In the genomic region with DNA sequence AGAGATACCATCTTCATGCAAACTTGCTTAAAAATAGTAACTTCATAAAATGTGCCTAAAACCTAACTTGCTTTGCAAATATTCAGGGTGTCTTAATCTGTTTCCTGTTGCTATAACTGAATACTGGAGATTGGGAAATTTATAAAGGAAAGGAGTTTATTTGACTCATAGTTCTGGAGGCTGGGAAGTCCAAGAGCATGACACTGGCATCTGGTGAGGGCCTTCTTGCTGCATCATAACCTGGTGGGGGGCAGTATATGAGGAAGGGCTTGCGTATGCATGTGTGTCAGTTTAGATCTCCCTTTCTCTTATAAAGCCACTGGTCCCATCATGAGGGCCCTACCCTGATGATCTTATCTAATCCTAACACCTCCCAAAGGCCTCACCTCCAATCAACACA, we compare ENCODE assay signal across 31 cellular contexts.
"Had no signal": no experiment of that assay in that cellular context is flagged by ENCODE, and none has a peak within 500 bp of the region (broad histone marks: within the 10 kb centered on the region; RNA-seq: fewer than 3 reads in every experiment).

No MANE protein-coding gene starts in this region.

- H3K4me3 ChIP-seq: neural progenitor cell, ovary, psoas muscle, skin epidermis, smooth muscle cell, spleen, suprapubic skin, testis, tibial artery, transverse colon, upper lobe of right lung, uterus had no signal

- H3K9ac ChIP-seq: neural progenitor cell, parathyroid adenoma had no signal

- H3K27me3 Mint-ChIP-seq: progenitor cell of endocrine pancreas; stimulated activated memory B cell treated with anti-CD40 and anti-IgM and Interleukin-4, amounts not matched to agents 10 μg/mL and 1 μg/mL and 100 μg/mL, for 72 hours had no signal

- ATAC-seq: natural killer cell; psoas muscle; right cardiac atrium; sciatic nerve; stimulated activated memory B cell treated with anti-CD40 and anti-IgM and Interleukin-4, amounts not matched to agents 10 μg/mL and 1 μg/mL and 100 μg/mL, for 72 hours; stimulated activated naive CD8-positive, alpha-beta T cell treated with anti-CD3 and anti-CD28 coated beads, Interleukin-15, amount 100 ng/mL, for 72 hours; stimulated activated naive CD8-positive, alpha-beta T cell treated with anti-CD3 and anti-CD28 coated beads, Interleukin-15, Interleukin-2, amounts not matched to agents 100 U/mL and 50 U/mL, for 24 hours; upper lobe of right lung had no signal

- H3K27ac Mint-ChIP-seq: natural killer cell; nephron; neural progenitor cell; progenitor cell of endocrine pancreas; stimulated activated memory B cell treated with anti-CD40 and anti-IgM and Interleukin-4, amounts not matched to agents 10 μg/mL and 1 μg/mL and 100 μg/mL, for 72 hours; stimulated activated naive CD8-positive, alpha-beta T cell treated with anti-CD3 and anti-CD28 coated beads, Interleukin-15, amount 100 ng/mL, for 72 hours; type B pancreatic cell had no signal

- H3K4me3 Mint-ChIP-seq: natural killer cell; nephron; neural progenitor cell; stimulated activated memory B cell treated with anti-CD40 and anti-IgM and Interleukin-4, amounts not matched to agents 10 μg/mL and 1 μg/mL and 100 μg/mL, for 72 hours; stimulated activated naive CD8-positive, alpha-beta T cell treated with anti-CD3 and anti-CD28 coated beads, Interleukin-15, amount 100 ng/mL, for 72 hours; type B pancreatic cell had no signal

- H3K36me3 ChIP-seq: neural progenitor cell, ovary, spleen, suprapubic skin, tibial artery, transverse colon, upper lobe of right lung, uterus had no signal

- H3K36me3 Mint-ChIP-seq: neural progenitor cell; stimulated activated memory B cell treated with anti-CD40 and anti-IgM and Interleukin-4, amounts not matched to agents 10 μg/mL and 1 μg/mL and 100 μg/mL, for 72 hours; type B pancreatic cell had no signal

- H3K27ac ChIP-seq: neural progenitor cell, ovary, parathyroid adenoma, psoas muscle, skin epidermis, spleen, suprapubic skin, testis, tibial artery, transverse colon, upper lobe of right lung, uterus had no signal

- H3K4me1 ChIP-seq: neural progenitor cell, parathyroid adenoma, psoas muscle, suprapubic skin, testis, tibial artery, transverse colon, upper lobe of right lung, uterus had no signal

- DNase-seq: natural killer cell; occipital lobe; ovary; posterior cingulate gyrus; psoas muscle; right cardiac atrium; spleen; stimulated activated CD4-positive, alpha-beta T cell treated with anti-CD3 and anti-CD28 coated beads, Interleukin-12 subunit alpha, Interleukin-12 subunit beta, amount 100 ng/mL, for 4 hours; stimulated activated CD4-positive, alpha-beta T cell treated with anti-CD3 and anti-CD28 coated beads, Interleukin-1b, Interleukin-23, amount 100 ng/mL, for 48 hours; stimulated activated CD4-positive, alpha-beta T cell treated with anti-CD3 and anti-CD28 coated beads, Interleukin-4, amount 100 ng/mL, for 1 hour; stimulated activated CD4-positive, alpha-beta T cell treated with anti-CD3 and anti-CD28 coated beads, Interleukin-4, amount 100 ng/mL, for 4 hours; stimulated activated CD8-positive, alpha-beta memory T cell treated with anti-CD3 and anti-CD28 coated beads, Interleukin-4, amount 100 ng/mL, for 48 hours; stimulated activated naive CD4-positive, alpha-beta T cell; stimulated activated naive CD8-positive, alpha-beta T cell treated with anti-CD3 and anti-CD28 coated beads, Interleukin-15, amount 100 ng/mL, for 72 hours; stimulated activated naive CD8-positive, alpha-beta T cell treated with anti-CD3 and anti-CD28 coated beads, Interleukin-15, Interleukin-2, amounts not matched to agents 100 U/mL and 50 U/mL, for 24 hours; substantia nigra; testis; tibial artery; transverse colon; upper lobe of right lung; uterus had no signal

- H3K79me2 ChIP-seq: parathyroid adenoma had no signal

- H2AFZ ChIP-seq: neural progenitor cell, parathyroid adenoma had no signal

- H3K27me3 ChIP-seq: neural progenitor cell, ovary, spleen, suprapubic skin, testis, tibial artery, transverse colon, upper lobe of right lung, uterus had no signal

- H3K4me2 ChIP-seq: neural progenitor cell, smooth muscle cell had no signal

- H3K4me1 Mint-ChIP-seq: natural killer cell; nephron; neural progenitor cell; stimulated activated memory B cell treated with anti-CD40 and anti-IgM and Interleukin-4, amounts not matched to agents 10 μg/mL and 1 μg/mL and 100 μg/mL, for 72 hours; stimulated activated naive CD8-positive, alpha-beta T cell treated with anti-CD3 and anti-CD28 coated beads, Interleukin-15, amount 100 ng/mL, for 72 hours had no signal

- H3K9me3 ChIP-seq: ovary, suprapubic skin, testis, tibial artery, transverse colon, upper lobe of right lung, uterus had no signal
